Comparison of ENCODE assay signal across 9 cellular contexts in the genomic region with DNA sequence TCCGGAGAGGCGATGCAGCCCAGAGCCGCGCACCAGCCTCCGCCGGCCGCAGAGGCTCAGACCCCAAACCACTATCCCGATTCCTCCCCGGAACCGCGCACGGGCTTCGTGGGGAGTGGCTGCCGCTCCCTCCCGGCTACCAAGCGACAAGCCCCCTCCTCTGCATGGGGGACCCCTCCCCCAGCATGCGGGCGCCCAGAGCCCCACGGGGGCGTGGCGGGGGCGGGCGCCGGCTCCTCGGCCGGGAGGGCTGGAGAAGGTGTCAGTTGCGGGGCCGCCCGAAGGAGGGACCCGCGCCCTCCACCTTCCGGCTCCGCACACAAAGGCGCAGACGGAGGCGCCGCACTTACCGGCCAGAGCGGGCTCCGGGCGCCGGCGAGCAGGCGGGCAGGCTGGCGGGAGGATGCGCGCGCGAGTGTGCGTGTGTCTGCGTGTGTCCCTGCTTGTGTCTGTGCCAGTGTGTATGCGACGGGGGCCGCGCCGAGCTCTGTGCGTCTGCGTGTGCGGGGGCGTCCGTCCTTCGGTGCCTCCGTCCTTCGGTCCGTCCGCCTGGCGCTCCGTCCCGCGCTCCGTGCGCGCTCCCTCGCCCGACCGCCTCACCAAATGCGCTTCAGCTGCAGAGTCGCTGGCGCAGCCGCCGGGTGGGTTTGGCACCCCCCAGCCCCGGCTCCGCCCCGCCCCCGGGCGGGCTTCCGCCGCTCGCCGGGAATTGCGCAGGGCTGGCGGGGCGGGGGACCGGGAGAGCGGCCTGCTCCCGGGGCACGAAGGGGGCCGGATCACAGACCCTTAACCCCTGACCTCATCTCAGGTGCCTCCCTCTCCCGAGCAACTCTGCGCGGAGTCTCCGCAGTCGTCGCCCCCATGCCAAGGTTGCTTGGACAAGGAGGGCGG. TPM values are rescaled to one million over a fixed set of nuclear protein-coding genes. Genes with fewer than 3 reads are reported as not detected.
DNase-seq lines count a peak whose midpoint lies in the region; ATAC-seq, FAIRE-seq and TF ChIP-seq lines count a peak whose summit lies in the region.
"Had no signal": no experiment of that assay in that cellular context is flagged by ENCODE, and none has a peak within 500 bp of the region (broad histone marks: within the 10 kb centered on the region; RNA-seq: fewer than 3 reads in every experiment).

A gene (minus strand): TSS at position 624 of the 891 bp plus-strand sequence. CDS start 19,840 bp downstream, outside the sequence.

- no peaks in the 10 kb centered on the region for H3K9me3 ChIP-seq in mucosa of descending colon

- no peaks in the 10 kb centered on the region for H3K36me3 ChIP-seq in mucosa of descending colon (ENCODE audit: low read depth)

- no peak within 1 kb of the TSS for H3K4me3 ChIP-seq in mucosa of descending colon

- intact Hi-C loops in mucosa of descending colon (cut with DNase I, micrococcal nuclease), result no loop called here

- ATAC-seq in mucosa of descending colon (no peak), HG03442 (IDR thresholded peaks at IDR 0.05; ENCODE audit: unreplicated experiment) (no peak)

- DNase-seq in ELF-1 (ENCODE audit: low read depth, low spot score) (peak; percentile 49), SK-N-DZ (ENCODE audit: low spot score) (peak; percentile 32), frontal cortex (ENCODE audit: low spot score in 2 of 2) (peak in 1 of 2 donors; percentile 35), progenitor cell of endocrine pancreas (ENCODE audit: low spot score, unreplicated experiment) (peak; percentile 30), T1000 (lab: John Stamatoyannopoulos, UW) (no peak), mucosa of descending colon (no peak), NCI-H510A (lab: John Stamatoyannopoulos, UW) (no peak)
- DNase-seq: erythroblast had no signal

- peaks cover 9% of the 10 kb centered on the region for H3K4me1 Mint-ChIP-seq in progenitor cell of endocrine pancreas (ENCODE audit: low read depth)

- peaks cover 51% of the 10 kb centered on the region for H3K27me3 Mint-ChIP-seq in progenitor cell of endocrine pancreas

- no peak for FAIRE-seq in frontal cortex (lab: Jason Lieb, UNC)

- H3K36me3 Mint-ChIP-seq in progenitor cell of endocrine pancreas (ENCODE audit: insufficient read depth), result no peaks in the 10 kb centered on the region

- peaks cover 4% of the 10 kb centered on the region for H3K4me1 ChIP-seq in mucosa of descending colon (ENCODE audit: low read depth)

- TF ChIP-seq CTCF in progenitor cell of endocrine pancreas (IDR thresholded peaks at IDR 0.05; ENCODE audit: unreplicated experiment) (peak; percentile 17), mucosa of descending colon (IDR thresholded peaks at IDR 0.05) (no peak)

- peak within 1 kb of the TSS; percentile 86 for H3K27ac Mint-ChIP-seq in progenitor cell of endocrine pancreas

- peak within 1 kb of the TSS; percentile 84 for H3K4me3 Mint-ChIP-seq in progenitor cell of endocrine pancreas (ENCODE audit: low read depth)

- H3K9me3 Mint-ChIP-seq in progenitor cell of endocrine pancreas (ENCODE audit: low read depth), result no peaks in the 10 kb centered on the region

RNA-seq across cellular contexts. Expression of the gene that starts here (rescaled TPM):
- 4.2 and 4.7 TPM in 2 replicates for polyA plus RNA-seq in SK-N-DZ (2014; cell fraction: cytosol; rRNA removed)
- 11.9 and 12.0 TPM in 2 replicates for polyA plus RNA-seq in SK-N-DZ (2014; cell fraction: nucleus; rRNA removed)
- 36.7 TPM for total RNA-seq in frontal cortex
- 11.3 and 12.6 TPM in 2 replicates for total RNA-seq in progenitor cell of endocrine pancreas
- total RNA-seq in mucosa of descending colon, result under 1 TPM; 0.14 to 0.92 (median 0.17) TPM

Comparison
In these comparisons a context has a peak if more than half of its experiments do, and no peak if none do; other contexts are left out.
1. DNase-seq: peak in ELF-1 (single experiment), SK-N-DZ (single experiment) and progenitor cell of endocrine pancreas (single experiment); none in T1000 (single experiment), mucosa of descending colon (0 of 3) and NCI-H510A (single experiment).